Comparison of ENCODE assay signal across 8 cellular contexts in genomic region chr15:78308422-78309021, GRCh38. TPM values are rescaled to one million over a fixed set of nuclear protein-coding genes. Genes with fewer than 3 reads are reported as not detected.
DNase-seq lines count a peak whose midpoint lies in the region; ATAC-seq and TF ChIP-seq lines count a peak whose summit lies in the region.

No MANE protein-coding gene starts in this region.

- POLR2A ChIA-PET in AG04450 (lab: Yijun Ruan, JAX) = no interaction called here

- no peak overlapping the region for H3K27ac ChIP-seq in AG04450 (ENCODE audit: low read depth, low read length)
- no peak overlapping the region for H3K27ac ChIP-seq in VCaP

- H3K9me3 ChIP-seq in AG04450 (ENCODE audit: control insufficient read depth, insufficient read depth, low read length) = peaks cover 7% of the 10 kb centered on the region; the same call in 1 of the 2 replicates

- H3K4me3 ChIP-seq in AG04450 (ENCODE audit: low read depth, low read length) = no peak overlapping the region

- peak; percentile 95 for TF ChIP-seq CTCF in AG04450 (IDR thresholded peaks at IDR 0.05; ENCODE audit: low read depth, low read length)
- peak; percentile 99 for TF ChIP-seq CTCF in VCaP (conservative IDR thresholded peaks at IDR 0.05)

- CTCF ChIA-PET in AG04450 (lab: Charles Lee) = interaction anchor here (0.7 to 9.1 kb wide), 17 partner anchors 8 to 401 kb away, joined by 3 to 112 read pairs (median 4); partner anchors contain the start of genes IREB2 and SKIC8

- peaks cover 7% of the 10 kb centered on the region for H3K27me3 ChIP-seq in AG04450 (ENCODE audit: control insufficient read depth, insufficient read depth, low read length)

- DNase-seq in AG04450 (ENCODE audit: low read depth, low spot score) = peak; percentile 33
- DNase-seq in GM19238 (ENCODE audit: insufficient read length, low spot score) = peak; percentile 50
- peak; percentile 14 for DNase-seq in NCI-H2107 treated with DMSO at 0.1 percent for 48 hours (lab: John Stamatoyannopoulos, UW; ENCODE audit: unreplicated experiment)
- DNase-seq in cerebellar cortex (ENCODE audit: low spot score) = peak; percentile 69
- peak; percentile 88 for DNase-seq in left kidney (ENCODE audit: low read depth, low spot score)
- DNase-seq in stimulated activated CD8-positive, alpha-beta memory T cell treated with anti-CD3 and anti-CD28 coated beads, Interleukin-12 subunit alpha, Interleukin-12 subunit beta, amount 100 ng/mL, for 1 hour (ENCODE audit: low read depth) = peak; percentile 10

- no peak for ATAC-seq in GM21717 (IDR thresholded peaks at IDR 0.05; ENCODE audit: unreplicated experiment)

RNA-seq across cellular contexts. Expression of gene SKIC8, which starts 9.1 kb away (rescaled TPM):
- polyA plus RNA-seq in AG04450 (2011; rRNA removed) = 78.1 and 92.0 TPM in 2 replicates
- 38.9 and 39.7 TPM in 2 replicates for polyA minus RNA-seq in AG04450 (2011; rRNA and poly(A)+ RNA removed)

RNA-seq across cellular contexts. Expression of gene CRABP1, which starts 31.6 kb away (rescaled TPM):
- not detected in 2 replicates for polyA plus RNA-seq in AG04450 (2011; rRNA removed)
- polyA minus RNA-seq in AG04450 (2011; rRNA and poly(A)+ RNA removed) = not detected in 2 replicates

RNA-seq across cellular contexts. Expression of gene DNAJA4, which starts 44.2 kb away (rescaled TPM):
- polyA plus RNA-seq in AG04450 (2011; rRNA removed) = 2.1 and 2.5 TPM in 2 replicates
- 1.7 and 1.9 TPM in 2 replicates for polyA minus RNA-seq in AG04450 (2011; rRNA and poly(A)+ RNA removed)

Comparison
In these comparisons a context has a peak if more than half of its experiments do, and no peak if none do; other contexts are left out.
1. DNase-seq: peak in every context shown above with its lines; median percentile 88 in left kidney; 69 in cerebellar cortex; 50 in GM19238; 33 in AG04450; 14 in NCI-H2107 treated with DMSO at 0.1 percent for 48 hours; 10 in stimulated activated CD8-positive, alpha-beta memory T cell treated with anti-CD3 and anti-CD28 coated beads, Interleukin-12 subunit alpha, Interleukin-12 subunit beta, amount 100 ng/mL, for 1 hour.